8 cellular contexts compared by ENCODE assay signal in genomic region chr12:22443379-22444316, GRCh38.
DNase-seq lines count a peak whose midpoint lies in the region; ATAC-seq and TF ChIP-seq lines count a peak whose summit lies in the region.

No MANE protein-coding gene starts in this region.

- H3K4me1 ChIP-seq in BLaER1 treated with 17β-estradiol and CSF1 and Interleukin-3, amounts not matched to agents 10 nM and 100 nM = peaks cover 0 to 15% (median 11%) of the 10 kb centered on the region in 10 experiments; a peak in 9 of 20 replicates
- H3K4me1 ChIP-seq in left lung = no peaks in the 10 kb centered on the region

- TF ChIP-seq CTCF in choroid plexus epithelial cell (conservative IDR thresholded peaks at IDR 0.05; ENCODE audit: low read depth, low read length) (peak; percentile 87), left lung (IDR thresholded peaks at IDR 0.05) (peak; percentile 64)

- peaks cover 0 to 12% (median 0%) of the 10 kb centered on the region in 11 experiments; a peak in 3 of 22 replicates for H3K36me3 ChIP-seq in BLaER1 treated with 17β-estradiol and CSF1 and Interleukin-3, amounts not matched to agents 10 nM and 100 nM
- no peaks in the 10 kb centered on the region for H3K36me3 ChIP-seq in left lung

- no peak overlapping the region; a peak in 1 of 22 replicates for H3K9ac ChIP-seq in BLaER1 treated with 17β-estradiol and CSF1 and Interleukin-3, amounts not matched to agents 10 nM and 100 nM

- H3K4me2 ChIP-seq in BLaER1 treated with 17β-estradiol and CSF1 and Interleukin-3, amounts not matched to agents 10 nM and 100 nM = peak overlapping the region; percentile 22 to 75 (median 42); a peak in 18 of 22 replicates

- H3K27ac ChIP-seq in BLaER1 treated with 17β-estradiol and CSF1 and Interleukin-3, amounts not matched to agents 10 nM and 100 nM = no peak overlapping the region
- no peak overlapping the region for H3K27ac ChIP-seq in left lung

- DNase-seq in GM19238 (ENCODE audit: insufficient read length, low spot score) (peak; percentile 27), NCI-H226 (peak; percentile 57), choroid plexus epithelial cell (ENCODE audit: low read depth) (peak; percentile 93), left lung (no peak)
- peak; percentile 25 to 47 for DNase-seq in activated CD4-positive, alpha-beta T cell treated with anti-CD3 and anti-CD28 coated beads for 24 hours (ENCODE audit: low read depth in 2 of 2)
- peak; percentile 22 to 33 (median 25) for DNase-seq in stimulated activated CD4-positive, alpha-beta T cell treated with anti-CD3 and anti-CD28 coated beads, TNF-alpha, amount 100 ng/mL, for 1 hour (ENCODE audit: low read depth in 3 of 3, low spot score in 1 of 3)

- no peaks in the 10 kb centered on the region for H4K20me1 ChIP-seq in BLaER1 treated with 17β-estradiol and CSF1 and Interleukin-3, amounts not matched to agents 10 nM and 100 nM

- no peak overlapping the region for H3K4me3 ChIP-seq in BLaER1 treated with 17β-estradiol and CSF1 and Interleukin-3, amounts not matched to agents 10 nM and 100 nM
- H3K4me3 ChIP-seq in choroid plexus epithelial cell (ENCODE audit: low read depth, low read length) (no peak overlapping the region), left lung (no peak overlapping the region)

- ATAC-seq in HG03196 (IDR thresholded peaks at IDR 0.05; ENCODE audit: unreplicated experiment) = peak; percentile 99
- ATAC-seq in left lung = peak; percentile 100

- H3K9me3 ChIP-seq in BLaER1 treated with 17β-estradiol and CSF1 and Interleukin-3, amounts not matched to agents 10 nM and 100 nM (replicated peaks in 1 of 11) = no peaks in the 10 kb centered on the region
- no peaks in the 10 kb centered on the region for H3K9me3 ChIP-seq in left lung

- intact Hi-C loops in left lung (cut with DNase I) = loop anchor here in 1 of 2 donors (5.0 kb wide), 1 partner anchor 356 kb away; no protein-coding TSS in a partner anchor

- no peaks in the 10 kb centered on the region for H3K27me3 ChIP-seq in BLaER1 treated with 17β-estradiol and CSF1 and Interleukin-3, amounts not matched to agents 10 nM and 100 nM
- H3K27me3 ChIP-seq in left lung = no peaks in the 10 kb centered on the region

Comparison
In these comparisons a context has a peak if more than half of its experiments do, and no peak if none do; other contexts are left out.
1. DNase-seq: peak in GM19238 (single experiment), NCI-H226 (single experiment), activated CD4-positive, alpha-beta T cell treated with anti-CD3 and anti-CD28 coated beads for 24 hours (2 of 2), choroid plexus epithelial cell (single experiment) and stimulated activated CD4-positive, alpha-beta T cell treated with anti-CD3 and anti-CD28 coated beads, TNF-alpha, amount 100 ng/mL, for 1 hour (3 of 3); none in left lung (0 of 2).